ENCODE assay signal across 8 cellular contexts in genomic region chr1:93079685-93080141, GRCh38. TPM values are rescaled to one million over a fixed set of nuclear protein-coding genes. Genes with fewer than 3 reads are reported as not detected.
A peak's percentile ranks its signal among the peaks of the same experiment; 100 is the strongest.
DNase-seq lines count a peak whose midpoint lies in the region; ATAC-seq and TF ChIP-seq lines count a peak whose summit lies in the region.

No MANE protein-coding gene starts in this region.

- peak in 4 of 10 experiments; percentile 3 to 33 (median 8) for DNase-seq in CD4-positive, alpha-beta T cell
- DNase-seq in HT1080 (ENCODE audit: low read depth), result peak; percentile 24
- peak; percentile 4 for DNase-seq in T-helper 9 cell
- DNase-seq in coronary artery (ENCODE audit: low spot score), result no peak
- DNase-seq in stimulated activated CD8-positive, alpha-beta memory T cell treated with anti-CD3 and anti-CD28 coated beads, Interleukin-4, amount 100 ng/mL, for 48 hours, result peak; percentile 50
- no peak for DNase-seq in NCI-H2196 treated with DMSO at 0.1 percent for 48 hours (lab: John Stamatoyannopoulos, UW; ENCODE audit: unreplicated experiment)
- DNase-seq in AML-193 (lab: John Stamatoyannopoulos, UW), result no peak

- peak overlapping the region; percentile 83 to 91 for H3K9ac ChIP-seq in liver (ENCODE audit: low read depth in 1 of 2, low read length in 2 of 2)

- peak; percentile 2 for ATAC-seq in CD4-positive, alpha-beta T cell (ENCODE audit: poor library complexity)

- H3K36me3 Mint-ChIP-seq in CD4-positive, alpha-beta T cell (ENCODE audit: low read depth), result peaks cover 44% of the 10 kb centered on the region

- CTCF ChIA-PET in CD4-positive, alpha-beta T cell (lab: Charles Lee), result interaction anchor here (0.9 to 2.3 kb wide), 15 partner anchors 17 to 765 kb away, joined by 3 to 11 read pairs (median 4); partner anchors contain the start of gene RPL5

- peaks cover 0 to 24% (median 22%) of the 10 kb centered on the region in 4 donors for H3K4me1 ChIP-seq in liver (ENCODE audit: control insufficient read depth in 4 of 4, insufficient read depth in 4 of 4, low read length in 3 of 4)

- intact Hi-C loops in CD4-positive, alpha-beta T cell (cut with DNase I, micrococcal nuclease), result loop anchor here (2.0 to 10.0 kb wide), 13 partner anchors 37 to 795 kb away; partner anchors contain the start of genes CCDC18 (in 2 of the 2), DR1 (in 2 of the 2), TMED5 (in 2 of the 2) and DIPK1A (in 1 of the 2)

- no peaks in the 10 kb centered on the region for H3K9me3 Mint-ChIP-seq in CD4-positive, alpha-beta T cell

- no peak for TF ChIP-seq RAD21 in liver (IDR thresholded peaks at IDR 0.05)

- WGBS in liver, result under 1% methylated on average over 13 of the region's 13 CpGs

- no peaks in the 10 kb centered on the region for H3K9me3 ChIP-seq in CD4-positive, alpha-beta T cell (ENCODE audit: control insufficient read depth, low read length)
- H3K9me3 ChIP-seq in liver (ENCODE audit: control insufficient read depth in 4 of 4, low read length in 3 of 4), result no peaks in the 10 kb centered on the region

- H3K4me3 ChIP-seq in coronary artery (peak overlapping the region; percentile 98), liver (ENCODE audit: low read depth in 1 of 3, low read length in 3 of 3) (peak overlapping the region; percentile 56 to 92 (median 82))

- H3K27ac Mint-ChIP-seq in CD4-positive, alpha-beta T cell, result peak overlapping the region; percentile 96

- no peak for TF ChIP-seq CTCF in CD4-positive, alpha-beta T cell (IDR thresholded peaks at IDR 0.05)
- no peak for TF ChIP-seq CTCF in coronary artery (IDR thresholded peaks at IDR 0.05)
- TF ChIP-seq CTCF in liver (IDR thresholded peaks at IDR 0.05; ENCODE audit: low read depth, low read length, missing input control), result no peak

- H3K27ac ChIP-seq in CD4-positive, alpha-beta T cell (ENCODE audit: low read depth, low read length), result peak overlapping the region; percentile 82
- peak overlapping the region; percentile 61 to 82 for H3K27ac ChIP-seq in coronary artery
- peak overlapping the region; percentile 82 to 90 for H3K27ac ChIP-seq in liver (ENCODE audit: low read depth in 1 of 2, low read length in 2 of 2)

- H3K27me3 ChIP-seq in CD4-positive, alpha-beta T cell (ENCODE audit: control insufficient read depth, insufficient read depth, low read length), result no peaks in the 10 kb centered on the region
- H3K27me3 ChIP-seq in liver (ENCODE audit: control insufficient read depth in 4 of 4, insufficient read depth in 4 of 4, low read length in 3 of 4), result no peaks in the 10 kb centered on the region

- H3K4me3 Mint-ChIP-seq in CD4-positive, alpha-beta T cell, result peak overlapping the region; percentile 99

- POLR2A ChIA-PET in CD4-positive, alpha-beta T cell (lab: Charles Lee), result interaction anchor here (0.5 to 3.9 kb wide), 28 partner anchors 9 to 1885 kb away, joined by 3 to 42 read pairs (median 5); partner anchors contain the start of genes DIPK1A, DR1, RPL5 and TMED5

- no peaks in the 10 kb centered on the region for H3K36me3 ChIP-seq in liver (ENCODE audit: control insufficient read depth in 4 of 4, insufficient read depth in 3 of 4, low read depth in 1 of 4, low read length in 3 of 4)

- H3K27me3 Mint-ChIP-seq in CD4-positive, alpha-beta T cell, result no peaks in the 10 kb centered on the region

- H3K4me1 Mint-ChIP-seq in CD4-positive, alpha-beta T cell (ENCODE audit: low read depth), result peaks cover 67% of the 10 kb centered on the region

TF ChIP-seq in liver, 16 proteins besides CTCF, POLR2A, EP300 and RAD21:
- no peak for TF ChIP-seq SP1 (IDR thresholded peaks at IDR 0.05)
- TF ChIP-seq FOXA2 (IDR thresholded peaks at IDR 0.05), result no peak
- TF ChIP-seq NR2F2 (IDR thresholded peaks at IDR 0.05), result no peak
- TF ChIP-seq YY1 (IDR thresholded peaks at IDR 0.05), result no peak
- no peak for TF ChIP-seq ATF3 (IDR thresholded peaks at IDR 0.05)
- TF ChIP-seq JUND (IDR thresholded peaks at IDR 0.05), result no peak
- no peak for TF ChIP-seq GABPA (IDR thresholded peaks at IDR 0.05 in 1 of 2, conservative IDR thresholded peaks at IDR 0.05 in 1 of 2)
- TF ChIP-seq MAX (IDR thresholded peaks at IDR 0.05), result no peak
- TF ChIP-seq ZBTB33 (IDR thresholded peaks at IDR 0.05), result no peak
- TF ChIP-seq REST (IDR thresholded peaks at IDR 0.05), result no peak
- TF ChIP-seq TAF1 (conservative IDR thresholded peaks at IDR 0.05), result no peak
- no peak for TF ChIP-seq FOXA1 (IDR thresholded peaks at IDR 0.05)
- TF ChIP-seq HNF4A (conservative IDR thresholded peaks at IDR 0.05), result no peak
- no peak for TF ChIP-seq HNF4G (IDR thresholded peaks at IDR 0.05)
- no peak for TF ChIP-seq RXRA (IDR thresholded peaks at IDR 0.05)

RNA-seq across cellular contexts. Expression of gene MTF2, which starts 0.6 kb away (rescaled TPM):
- 10 to 100 TPM; 37.9 to 39.3 TPM for total RNA-seq in CD4-positive, alpha-beta T cell
- 16.1 and 18.4 TPM in 2 replicates for total RNA-seq in HT1080 (2014; rRNA removed; shearing (Covaris generic))
- polyA plus RNA-seq in HT1080 (2015; cell fraction: cytosol; rRNA removed), result 16.4 and 19.2 TPM in 2 replicates
- polyA plus RNA-seq in HT1080 (2015; cell fraction: nucleus; rRNA removed), result 29.8 and 32.1 TPM in 2 replicates
- 10 to 100 TPM; 14.9 to 17.8 TPM for total RNA-seq in liver
- polyA plus RNA-seq in liver, result 10 to 100 TPM in 1 of 2 donors, 1 to 10 TPM in 1; 3.2 to 10.3 TPM

Comparison
In these comparisons a context has a peak if more than half of its experiments do, and no peak if none do; other contexts are left out.
1. DNase-seq: peak in HT1080 (single experiment), T-helper 9 cell (single experiment) and stimulated activated CD8-positive, alpha-beta memory T cell treated with anti-CD3 and anti-CD28 coated beads, Interleukin-4, amount 100 ng/mL, for 48 hours (single experiment); none in coronary artery (single experiment), NCI-H2196 treated with DMSO at 0.1 percent for 48 hours (single experiment) and AML-193 (0 of 2).
2. Peak in every context shown above with its lines, with median percentiles within 50 percentile points of each other: H3K27ac ChIP-seq.